Comparison of ENCODE assay signal across 1 cellular context in the genomic region with DNA sequence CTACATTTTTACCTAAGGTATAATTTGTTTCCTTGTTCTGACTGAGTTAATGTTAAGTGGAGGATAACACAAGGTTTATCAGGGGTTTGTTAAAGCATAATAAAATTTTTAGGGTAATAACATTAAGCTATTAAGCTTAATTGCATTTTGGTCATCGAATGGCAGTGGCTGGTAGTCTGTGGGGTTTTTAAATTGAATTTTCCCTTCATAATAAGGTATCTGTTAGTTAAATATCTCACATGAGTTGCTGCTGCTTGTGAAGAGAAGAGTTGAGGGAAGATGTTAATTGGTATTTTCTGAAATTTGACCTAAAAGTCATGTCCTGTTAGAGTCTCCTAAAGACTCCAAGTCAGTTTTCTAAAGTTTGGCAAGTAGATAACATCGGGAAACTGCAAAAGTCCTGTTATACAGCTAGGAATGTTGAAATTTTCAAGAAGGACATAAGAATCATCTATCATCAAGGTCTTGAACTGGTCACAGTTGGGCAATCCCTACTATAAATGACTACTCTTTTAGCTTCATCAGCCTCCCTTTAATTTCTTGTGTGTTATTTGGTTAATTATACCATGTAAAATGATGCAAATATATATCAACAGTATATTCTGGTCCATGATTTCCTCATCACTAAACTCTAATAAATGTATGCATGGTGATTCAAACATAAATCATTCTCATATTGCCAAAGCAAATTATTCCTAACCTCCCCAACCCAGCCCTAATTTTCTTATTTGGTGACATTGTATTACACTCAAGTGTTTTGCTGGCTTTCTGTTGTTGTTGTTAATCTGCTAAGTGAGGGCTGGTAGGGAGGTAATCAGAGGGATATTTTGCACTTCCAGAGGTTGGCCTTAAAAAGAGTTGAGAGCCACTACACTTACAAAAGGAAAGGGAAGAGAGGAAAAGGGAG.
A peak's percentile ranks its signal among the peaks of the same experiment; 100 is the strongest.
TF ChIP-seq lines count a peak whose summit lies in the region.

No MANE protein-coding gene starts in this region.

TF ChIP-seq in SK-N-SH treated with all-trans-retinoic acid at 6 μM for 48 hours, 23 proteins besides CTCF, POLR2A, EP300 and RAD21 (continued from another document):
- TF ChIP-seq ARNTL (CRISPR knock-in tag; IDR thresholded peaks at IDR 0.05; ENCODE audit: borderline replicate concordance, low read depth) (no peak), ZFP30 (CRISPR knock-in tag; IDR thresholded peaks at IDR 0.05) (no peak), BACH2 (CRISPR knock-in tag; IDR thresholded peaks at IDR 0.05; ENCODE audit: borderline replicate concordance) (no peak), ESRRG (CRISPR knock-in tag; IDR thresholded peaks at IDR 0.05) (no peak), ISL1 (CRISPR knock-in tag; IDR thresholded peaks at IDR 0.05) (peak; percentile 76), ZNF565 (CRISPR knock-in tag; conservative IDR thresholded peaks at IDR 0.05; ENCODE audit: low read depth) (no peak), CREB5 (CRISPR knock-in tag; IDR thresholded peaks at IDR 0.05; ENCODE audit: low read depth) (no peak), SNAI2 (CRISPR knock-in tag; IDR thresholded peaks at IDR 0.05) (no peak), POU6F1 (CRISPR knock-in tag; IDR thresholded peaks at IDR 0.05; ENCODE audit: borderline replicate concordance, low read depth) (no peak), PPARA (CRISPR knock-in tag; IDR thresholded peaks at IDR 0.05; ENCODE audit: borderline replicate concordance) (no peak), CSDC2 (CRISPR knock-in tag; IDR thresholded peaks at IDR 0.05) (no peak), TCF4 (CRISPR knock-in tag; IDR thresholded peaks at IDR 0.05; ENCODE audit: borderline replicate concordance) (peak; percentile 90), RARB (CRISPR knock-in tag; IDR thresholded peaks at IDR 0.05) (no peak), PATZ1 (CRISPR knock-in tag; IDR thresholded peaks at IDR 0.05; ENCODE audit: borderline replicate concordance) (no peak), OSR1 (CRISPR knock-in tag; IDR thresholded peaks at IDR 0.05) (no peak)
